ENCODE assay signal across 8 cellular contexts in genomic region chr5:113489299-113489698, GRCh38. TPM values are rescaled to one million over a fixed set of nuclear protein-coding genes. Genes with fewer than 3 reads are reported as not detected.
DNase-seq lines count a peak whose midpoint lies in the region; ATAC-seq and TF ChIP-seq lines count a peak whose summit lies in the region.
"Had no signal": no experiment of that assay in that cellular context is flagged by ENCODE, and none has a peak within 500 bp of the region (broad histone marks: within the 10 kb centered on the region; RNA-seq: fewer than 3 reads in every experiment).

No MANE protein-coding gene starts in this region.

- peak; percentile 89 to 99 for DNase-seq in SJSA1 (ENCODE audit: low read depth in 1 of 2, low spot score in 2 of 2)
- peak; percentile 94 for DNase-seq in epithelial cell of proximal tubule (ENCODE audit: low read depth)
- no peak for DNase-seq in sciatic nerve (ENCODE audit: low spot score)
- DNase-seq in stimulated activated naive CD4-positive, alpha-beta T cell treated with Interleukin-2 at 50 U/mL for 16 hours (lab: John Stamatoyannopoulos, UW): no peak
- DNase-seq in stimulated activated CD4-positive, alpha-beta T cell treated with anti-CD3 and anti-CD28 coated beads, Interleukin-4, amount 100 ng/mL, for 1 hour: no peak

- peaks cover 8% of the 10 kb centered on the region for H3K9me3 ChIP-seq in SJSA1 (replicated peaks)

- H3K4me1 ChIP-seq in SJSA1 (replicated peaks): peaks cover 30% of the 10 kb centered on the region

- H3K27me3 ChIP-seq in SJSA1 (replicated peaks): peaks cover 9% of the 10 kb centered on the region; the same call in 1 of the 2 replicates

- ATAC-seq in GM18499 (IDR thresholded peaks at IDR 0.05; ENCODE audit: insufficient read depth, unreplicated experiment) (peak; percentile 43), HG02884 (IDR thresholded peaks at IDR 0.05; ENCODE audit: unreplicated experiment) (peak; percentile 66), sciatic nerve (peak; percentile 94)

- no peaks in the 10 kb centered on the region for H3K36me3 ChIP-seq in SJSA1

- H3K4me3 ChIP-seq in SJSA1 (no peak overlapping the region), epithelial cell of proximal tubule (ENCODE audit: low read depth, low read length) (no peak overlapping the region)

- no peak overlapping the region for H3K27ac ChIP-seq in SJSA1

- no peak for TF ChIP-seq CTCF in epithelial cell of proximal tubule (conservative IDR thresholded peaks at IDR 0.05; ENCODE audit: low read depth, low read length)

- intact Hi-C loops in sciatic nerve (cut with DNase I): no loop called here

RNA-seq across cellular contexts. Expression of gene MCC, which starts 1.0 kb away (rescaled TPM):
- 22.8 and 31.3 TPM in 2 replicates for total RNA-seq in SJSA1 (2014; rRNA removed; shearing (Covaris generic))
- total RNA-seq in epithelial cell of proximal tubule: 4.3 and 6.3 TPM in 2 replicates
- total RNA-seq in sciatic nerve: 41.9 TPM

RNA-seq across cellular contexts. Expression of gene YTHDC2, which starts 24.2 kb away (rescaled TPM):
- 17.4 and 29.4 TPM in 2 replicates for total RNA-seq in SJSA1 (2014; rRNA removed; shearing (Covaris generic))
- total RNA-seq in epithelial cell of proximal tubule: 7.3 and 10.2 TPM in 2 replicates
- 32.5 TPM for total RNA-seq in sciatic nerve

RNA-seq across cellular contexts. Expression of gene TSSK1B, which starts 54.5 kb away (rescaled TPM):
- total RNA-seq in SJSA1 (2014; rRNA removed; shearing (Covaris generic)): 0.13 TPM in 1 of 2 replicates, not detected in the other
- total RNA-seq in epithelial cell of proximal tubule (not detected in 2 replicates), sciatic nerve (0.36 TPM)
- total RNA-seq: activated CD8-positive, alpha-beta memory T cell treated with anti-CD3 and anti-CD28 coated beads for 36 hours had no signal

Comparison
In these comparisons a context has a peak if more than half of its experiments do, and no peak if none do; other contexts are left out.
1. ATAC-seq: peak in every context shown above with its lines; median percentile 94 in sciatic nerve; 66 in HG02884; 43 in GM18499.
2. DNase-seq: peak in SJSA1 (2 of 2) and epithelial cell of proximal tubule (single experiment); none in sciatic nerve (single experiment), stimulated activated naive CD4-positive, alpha-beta T cell treated with Interleukin-2 at 50 U/mL for 16 hours (single experiment) and stimulated activated CD4-positive, alpha-beta T cell treated with anti-CD3 and anti-CD28 coated beads, Interleukin-4, amount 100 ng/mL, for 1 hour (single experiment).